9 cellular contexts compared by ENCODE assay signal in the genomic region with DNA sequence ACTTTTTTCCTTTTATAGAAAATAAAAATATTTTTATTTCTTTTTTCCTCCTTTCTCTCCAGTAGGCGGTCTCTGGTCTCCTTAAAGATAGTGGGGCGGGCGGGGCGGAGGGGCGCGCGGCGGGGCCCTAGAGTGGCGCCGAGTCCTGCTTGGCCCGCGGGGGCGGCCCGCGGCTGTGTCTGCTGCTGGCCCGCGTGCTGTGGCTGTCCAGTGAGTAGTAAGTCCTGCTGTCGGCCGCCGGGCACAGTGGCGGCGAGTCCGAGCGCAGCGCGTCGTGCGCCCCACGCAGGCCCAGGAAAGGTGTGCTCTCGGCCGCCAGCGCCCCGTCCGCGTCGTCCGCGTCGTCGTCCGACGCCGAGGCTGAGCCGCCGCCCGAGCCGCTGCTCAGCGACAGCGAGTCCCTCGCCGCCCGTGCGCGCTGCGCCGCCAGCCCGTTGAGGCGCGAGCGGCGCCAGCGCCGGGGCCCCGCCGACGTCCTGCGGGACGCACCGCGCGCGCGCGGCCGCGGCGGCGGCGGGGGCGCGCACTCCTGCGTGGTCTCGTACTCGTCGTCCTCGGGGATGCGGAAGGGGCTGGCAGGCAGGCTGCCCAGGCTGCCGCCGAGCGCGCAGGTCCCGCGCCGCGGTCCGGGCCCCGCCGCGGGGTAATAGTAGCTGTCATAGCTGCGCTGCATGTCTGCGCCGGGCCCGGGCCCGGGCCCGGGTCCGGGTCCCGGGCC. TPM values are rescaled to one million over a fixed set of nuclear protein-coding genes. Genes with fewer than 3 reads are reported as not detected.
DNase-seq lines count a peak whose midpoint lies in the region; ATAC-seq and TF ChIP-seq lines count a peak whose summit lies in the region.
"Had no signal": no experiment of that assay in that cellular context is flagged by ENCODE, and none has a peak within 500 bp of the region (broad histone marks: within the 10 kb centered on the region; RNA-seq: fewer than 3 reads in every experiment).

No MANE protein-coding gene starts in this region.

- H3K27ac ChIP-seq in GM23338 (ENCODE audit: low read depth) (no peak overlapping the region), esophagus muscularis mucosa (replicated peaks in 1 of 4) (peak overlapping the region; percentile 67 to 85 (median 80))

- H3K4me3 Mint-ChIP-seq in GM23338 (peak overlapping the region; percentile 49; the same call in 2 of the 3 replicates), natural killer cell (peak overlapping the region; percentile 81)
- peak overlapping the region; percentile 76 to 82 for H3K4me3 Mint-ChIP-seq in stimulated activated naive B cell treated with anti-CD40 and anti-IgM and Interleukin-4, amounts not matched to agents 10 μg/mL and 1 μg/mL and 100 μg/mL, for 72 hours

- H3K4me1 ChIP-seq in GM23338 (ENCODE audit: insufficient read depth) (no peaks in the 10 kb centered on the region), esophagus muscularis mucosa (peaks cover 5 to 25% (median 14%) of the 10 kb centered on the region in 4 donors)

- H3K27me3 ChIP-seq in GM23338 (ENCODE audit: insufficient read depth) (peaks cover 53% of the 10 kb centered on the region), esophagus muscularis mucosa (peaks cover 0 to 3% (median 0%) of the 10 kb centered on the region in 4 donors)

- no peaks in the 10 kb centered on the region for H3K36me3 Mint-ChIP-seq in GM23338 (ENCODE audit: low read depth)
- H3K36me3 Mint-ChIP-seq in natural killer cell = no peaks in the 10 kb centered on the region
- H3K36me3 Mint-ChIP-seq in stimulated activated naive B cell treated with anti-CD40 and anti-IgM and Interleukin-4, amounts not matched to agents 10 μg/mL and 1 μg/mL and 100 μg/mL, for 72 hours = no peaks in the 10 kb centered on the region

- H3K4me1 Mint-ChIP-seq in GM23338 = peaks cover 10% of the 10 kb centered on the region
- peaks cover 11 to 26% of the 10 kb centered on the region in 2 donors for H3K4me1 Mint-ChIP-seq in natural killer cell
- H3K4me1 Mint-ChIP-seq in stimulated activated naive B cell treated with anti-CD40 and anti-IgM and Interleukin-4, amounts not matched to agents 10 μg/mL and 1 μg/mL and 100 μg/mL, for 72 hours = peaks cover 7 to 11% of the 10 kb centered on the region in 2 donors

- TF ChIP-seq POLR2A in esophagus muscularis mucosa (IDR thresholded peaks at IDR 0.05; ENCODE audit: low read depth) = no peak

- no peaks in the 10 kb centered on the region for H3K9me2 ChIP-seq in GM23338 (ENCODE audit: insufficient read depth)

- intact Hi-C loops in esophagus muscularis mucosa (cut with DNase I) = loop anchor here (5.0 kb wide), 1 partner anchor 119 kb away; no protein-coding TSS in a partner anchor
- intact Hi-C loops in natural killer cell (cut with micrococcal nuclease) = loop anchor here (1.0 to 10.0 kb wide), 4 partner anchors 61 to 553 kb away; partner anchors contain the start of gene MATR3

- H3K4me2 ChIP-seq in GM23338 = peak overlapping the region; percentile 81

- no peak overlapping the region for H3K27ac Mint-ChIP-seq in GM23338
- peak overlapping the region in 1 of 2 donors; percentile 72 for H3K27ac Mint-ChIP-seq in natural killer cell
- H3K27ac Mint-ChIP-seq in stimulated activated naive B cell treated with anti-CD40 and anti-IgM and Interleukin-4, amounts not matched to agents 10 μg/mL and 1 μg/mL and 100 μg/mL, for 72 hours = no peak overlapping the region

- TF ChIP-seq CTCF in GM23338 (conservative IDR thresholded peaks at IDR 0.05; ENCODE audit: low read depth in 2 of 2) (no peak), esophagus muscularis mucosa (IDR thresholded peaks at IDR 0.05) (peak in 1 of 3 experiments; percentile 3), natural killer cell (IDR thresholded peaks at IDR 0.05) (no peak)

- H3F3A ChIP-seq in GM23338 (replicated peaks; ENCODE audit: low read depth) = no peaks in the 10 kb centered on the region

- peak; percentile 54 for ATAC-seq in GM23338
- ATAC-seq in natural killer cell = peak; percentile 91 to 95 (median 91)
- peak; percentile 84 to 90 for ATAC-seq in stimulated activated naive B cell treated with anti-CD40 and anti-IgM and Interleukin-4, amounts not matched to agents 10 μg/mL and 1 μg/mL and 100 μg/mL, for 72 hours (replicated peaks)

- DNase-seq in GM23338 (ENCODE audit: low spot score) = peak; percentile 69
- peak; percentile 18 for DNase-seq in NCI-H226
- peak; percentile 78 to 85 for DNase-seq in activated T-cell treated with anti-CD3 and anti-CD28 coated beads, Interleukin-2, amount 50 U/mL, for 48 hours
- DNase-seq in esophagus muscularis mucosa (ENCODE audit: extremely low spot score) = no peak
- DNase-seq in natural killer cell = peak; percentile 83
- peak; percentile 70 for DNase-seq in stimulated activated naive B cell treated with anti-CD40 and anti-IgM and Interleukin-4, amounts not matched to agents 10 μg/mL and 1 μg/mL and 100 μg/mL, for 72 hours
- DNase-seq in dedifferentiated amniotic fluid mesenchymal stem cell (ENCODE audit: extremely low spot score) = no peak

- H4K20me1 ChIP-seq in GM23338 (replicated peaks; ENCODE audit: insufficient read depth) = no peaks in the 10 kb centered on the region; the same call in 1 of the 2 replicates

- H2AFZ ChIP-seq in GM23338 = 0 out of 2 replicates have a peak overlapping the region, but pooled peaks have one; percentile 81

- WGBS in esophagus muscularis mucosa = under 1% methylated on average over 34 of the region's 107 CpGs

- H3K36me3 ChIP-seq in GM23338 (ENCODE audit: insufficient read depth) = no peaks in the 10 kb centered on the region
- peaks cover 0 to 22% (median 20%) of the 10 kb centered on the region in 4 donors for H3K36me3 ChIP-seq in esophagus muscularis mucosa

- no peak for TF ChIP-seq EP300 in esophagus muscularis mucosa (IDR thresholded peaks at IDR 0.05)

- H3K9me3 Mint-ChIP-seq in GM23338 = no peaks in the 10 kb centered on the region
- no peaks in the 10 kb centered on the region for H3K9me3 Mint-ChIP-seq in natural killer cell
- H3K9me3 Mint-ChIP-seq in stimulated activated naive B cell treated with anti-CD40 and anti-IgM and Interleukin-4, amounts not matched to agents 10 μg/mL and 1 μg/mL and 100 μg/mL, for 72 hours = no peaks in the 10 kb centered on the region

- no peaks in the 10 kb centered on the region for H3K9me3 ChIP-seq in esophagus muscularis mucosa

- peaks cover 50% of the 10 kb centered on the region for H3K27me3 Mint-ChIP-seq in GM23338 (ENCODE audit: insufficient read depth, low read depth, poor library complexity)
- H3K27me3 Mint-ChIP-seq in natural killer cell (ENCODE audit: low read depth in 2 of 2) = peaks cover 0 to 2% of the 10 kb centered on the region in 2 donors
- peaks cover 20 to 22% of the 10 kb centered on the region in 2 donors for H3K27me3 Mint-ChIP-seq in stimulated activated naive B cell treated with anti-CD40 and anti-IgM and Interleukin-4, amounts not matched to agents 10 μg/mL and 1 μg/mL and 100 μg/mL, for 72 hours

- H3K79me2 ChIP-seq in GM23338 (replicated peaks; ENCODE audit: insufficient read depth) = no peaks in the 10 kb centered on the region

- H3K4me3 ChIP-seq in GM08714 (ENCODE audit: low read length) = peak overlapping the region; percentile 63; the same call in 1 of the 2 replicates
- H3K4me3 ChIP-seq in GM23338 = peak overlapping the region; percentile 65
- peak overlapping the region; percentile 66 to 85 (median 74) for H3K4me3 ChIP-seq in esophagus muscularis mucosa

TF ChIP-seq in GM23338, 12 proteins besides CTCF, POLR2A, EP300 and RAD21 (continues in another document):
- TF ChIP-seq CREB1 (CRISPR knock-in tag; IDR thresholded peaks at IDR 0.05; ENCODE audit: low read depth) = 0 out of 2 replicates have a peak, but pooled peaks have one; percentile 4

RNA-seq across cellular contexts. Expression of gene PSD2, which starts 52.3 kb away (rescaled TPM):
- 0.10 TPM in 1 of 2 replicates, not detected in the other for total RNA-seq in GM23338 (2014; rRNA removed; shearing (Covaris generic))
- polyA plus RNA-seq in GM23338 (2016; fragmentation: Nextera tagmentation; extraction: Ambion mirVana) = 0.08 and 0.17 TPM in 2 replicates
- under 1 TPM in 3 of 4 donors, not detected in 1; under 0.01 to 0.17 (median 0.13) TPM for total RNA-seq in esophagus muscularis mucosa
- total RNA-seq in natural killer cell = 1 to 10 TPM; 1.3 to 2.5 (median 1.3) TPM
- total RNA-seq: activated CD8-positive, alpha-beta memory T cell treated with anti-CD3 and anti-CD28 coated beads for 36 hours had no signal

Comparison
In these comparisons a context has a peak if more than half of its experiments do, and no peak if none do; other contexts are left out.
1. DNase-seq: peak in GM23338 (single experiment), NCI-H226 (single experiment), activated T-cell treated with anti-CD3 and anti-CD28 coated beads, Interleukin-2, amount 50 U/mL, for 48 hours (2 of 2), natural killer cell (single experiment) and stimulated activated naive B cell treated with anti-CD40 and anti-IgM and Interleukin-4, amounts not matched to agents 10 μg/mL and 1 μg/mL and 100 μg/mL, for 72 hours (single experiment); none in esophagus muscularis mucosa (single experiment) and dedifferentiated amniotic fluid mesenchymal stem cell (single experiment).
2. Peak in every context shown above with its lines, with median percentiles within 50 percentile points of each other: H3K4me3 ChIP-seq, ATAC-seq and H3K4me3 Mint-ChIP-seq.